Comparison of ENCODE assay signal across 8 cellular contexts in the genomic region with DNA sequence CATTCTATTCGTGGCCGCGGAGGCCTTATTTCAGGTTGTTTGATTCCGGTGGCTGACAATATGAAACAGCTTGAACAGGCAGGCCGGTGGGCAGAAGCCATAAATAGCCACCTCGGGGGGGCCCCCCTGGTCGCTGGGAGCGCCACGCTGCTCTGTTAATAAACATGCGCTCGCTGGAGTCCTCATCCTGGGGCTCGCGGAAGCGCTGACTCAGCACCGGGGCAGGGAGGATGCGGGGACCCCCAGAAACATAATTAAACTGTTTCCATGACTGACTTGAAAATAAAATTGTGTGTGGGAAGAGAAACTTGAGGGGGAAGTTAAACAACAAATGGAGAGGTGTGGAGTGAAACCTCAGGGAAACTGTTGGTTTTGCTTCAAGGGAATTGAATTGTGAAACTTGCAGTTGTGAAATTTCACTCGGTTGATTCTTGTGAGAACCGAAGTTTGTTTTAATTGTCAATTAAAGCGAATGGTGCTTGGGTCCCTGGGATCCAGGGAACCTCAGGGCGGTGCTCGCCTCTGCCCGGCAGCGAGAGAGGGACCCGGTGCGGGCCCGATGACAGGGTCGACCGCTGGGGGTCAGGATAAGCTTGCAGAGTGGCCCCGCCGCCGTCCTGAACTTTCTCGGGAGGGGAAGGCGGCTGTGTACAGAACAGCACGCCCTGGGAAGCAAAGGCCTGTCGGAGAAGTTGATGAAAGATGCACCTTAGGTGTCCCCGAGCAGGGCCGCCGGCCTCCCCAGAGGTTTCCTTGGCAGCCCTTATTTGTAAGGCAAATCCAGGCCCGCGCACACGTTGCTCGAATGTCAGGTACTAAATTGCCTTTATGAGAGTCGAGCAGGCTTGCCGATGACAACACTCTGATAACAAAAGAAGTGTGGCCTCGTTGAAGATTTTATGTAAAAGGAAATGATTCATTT.
DNase-seq lines count a peak whose midpoint lies in the region; ATAC-seq and TF ChIP-seq lines count a peak whose summit lies in the region.

No MANE protein-coding gene starts in this region.

- peak; percentile 63 for TF ChIP-seq CTCF in GM13977 (IDR thresholded peaks at IDR 0.05; ENCODE audit: extremely low read depth, insufficient read depth, missing control alignments)
- TF ChIP-seq CTCF in NB4 (IDR thresholded peaks at IDR 0.05; ENCODE audit: low read depth, low read length): peak; percentile 34

- DNase-seq in GM13977 (ENCODE audit: low spot score) (peak; percentile 75), NB4 (ENCODE audit: low read depth) (peak; percentile 92), hepatic stellate cell (ENCODE audit: low spot score) (peak; percentile 53), renal cortical epithelial cell (ENCODE audit: low read depth) (peak; percentile 94), NCI-H146 (lab: John Stamatoyannopoulos, UW) (no peak), NCI-H774 (lab: John Stamatoyannopoulos, UW) (no peak)

- peaks cover 13% of the 10 kb centered on the region for H3K27me3 Mint-ChIP-seq in activated naive CD8-positive, alpha-beta T cell

- peak overlapping the region; percentile 56 for H3K4me3 ChIP-seq in NB4 (ENCODE audit: low read depth, low read length)

- ATAC-seq in HG02610 (IDR thresholded peaks at IDR 0.05; ENCODE audit: unreplicated experiment): peak; percentile 71

- in situ Hi-C loops in GM13977 (cut with MboI; ENCODE audit: low pct_unique_long_range_greater_than_20kb, low sequenced_read_pairs, unreplicated experiment): no loop called here

- TF ChIP-seq POLR2A in NB4 (IDR thresholded peaks at IDR 0.05; ENCODE audit: extremely low read depth, insufficient read length): no peak

- peak overlapping the region; percentile 46 for H3K27ac Mint-ChIP-seq in activated naive CD8-positive, alpha-beta T cell

- H3K4me1 Mint-ChIP-seq in activated naive CD8-positive, alpha-beta T cell (ENCODE audit: low read depth): peaks cover 16% of the 10 kb centered on the region

- H3K9me3 Mint-ChIP-seq in activated naive CD8-positive, alpha-beta T cell (ENCODE audit: low read depth): no peaks in the 10 kb centered on the region

- peak overlapping the region; percentile 80 for H3K4me3 Mint-ChIP-seq in activated naive CD8-positive, alpha-beta T cell

- no peaks in the 10 kb centered on the region for H3K36me3 Mint-ChIP-seq in activated naive CD8-positive, alpha-beta T cell

Comparison
In these comparisons a context has a peak if more than half of its experiments do, and no peak if none do; other contexts are left out.
1. DNase-seq: peak in GM13977 (single experiment), NB4 (single experiment), hepatic stellate cell (single experiment) and renal cortical epithelial cell (single experiment); none in NCI-H146 (single experiment) and NCI-H774 (single experiment).